ENCODE assay signal across 9 cellular contexts in genomic region chr5:1134478-1134877, GRCh38. TPM values are rescaled to one million over a fixed set of nuclear protein-coding genes. Genes with fewer than 3 reads are reported as not detected.
A peak's percentile ranks its signal among the peaks of the same experiment; 100 is the strongest.
DNase-seq lines count a peak whose midpoint lies in the region; ATAC-seq and TF ChIP-seq lines count a peak whose summit lies in the region.
"Had no signal": no experiment of that assay in that cellular context is flagged by ENCODE, and none has a peak within 500 bp of the region (broad histone marks: within the 10 kb centered on the region; RNA-seq: fewer than 3 reads in every experiment).

No MANE protein-coding gene starts in this region.

- H2AFZ ChIP-seq in smooth muscle cell (ENCODE audit: low read depth) = no peak overlapping the region

- no peaks in the 10 kb centered on the region for H3F3A ChIP-seq in smooth muscle cell (ENCODE audit: low read depth)

- H3K4me3 ChIP-seq in choroid plexus epithelial cell (ENCODE audit: low read depth, low read length) (no peak overlapping the region), smooth muscle cell (no peak overlapping the region)

- no peak overlapping the region for H3K4me2 ChIP-seq in smooth muscle cell

- no peaks in the 10 kb centered on the region for H3K9me3 ChIP-seq in smooth muscle cell (replicated peaks; ENCODE audit: low read depth)

- ATAC-seq in GM19438 (IDR thresholded peaks at IDR 0.05; ENCODE audit: low read depth, unreplicated experiment) = peak; percentile 46
- peak; percentile 49 for ATAC-seq in HG03442 (IDR thresholded peaks at IDR 0.05; ENCODE audit: unreplicated experiment)
- ATAC-seq in esophagus mucosa = no peak

- no peak overlapping the region for H3K9ac ChIP-seq in smooth muscle cell (ENCODE audit: low read depth)

- H3K4me1 ChIP-seq in smooth muscle cell (ENCODE audit: low read depth) = no peaks in the 10 kb centered on the region

- no peak overlapping the region for H3K27ac ChIP-seq in smooth muscle cell (ENCODE audit: low read depth)

- no peaks in the 10 kb centered on the region for H3K27me3 ChIP-seq in smooth muscle cell (ENCODE audit: low read depth)

- WGBS in smooth muscle cell (ENCODE audit: low lambda C conversion rate) = 92% methylated on average over 14 of the region's 14 CpGs

- no peaks in the 10 kb centered on the region for H4K20me1 ChIP-seq in smooth muscle cell (ENCODE audit: low read depth)

- TF ChIP-seq CTCF in choroid plexus epithelial cell (conservative IDR thresholded peaks at IDR 0.05; ENCODE audit: low read depth, low read length) = peak; percentile 18
- no peak for TF ChIP-seq CTCF in smooth muscle cell (IDR thresholded peaks at IDR 0.05; ENCODE audit: borderline replicate concordance, insufficient read depth, poor library complexity, severe bottlenecking)

- peak; percentile 30 for DNase-seq in COR-L47 (lab: John Stamatoyannopoulos, UW)
- DNase-seq in choroid plexus epithelial cell (ENCODE audit: low read depth) = no peak
- no peak for DNase-seq in effector CD4-positive, alpha-beta T cell
- DNase-seq in smooth muscle cell (lab: John Stamatoyannopoulos, UW; ENCODE audit: unreplicated experiment) = no peak
- DNase-seq in stimulated activated CD4-positive, alpha-beta T cell treated with anti-CD3 and anti-CD28 coated beads, Interleukin-2, amount 100 ng/mL, for 48 hours = no peak
- DNase-seq: IMR-90 had no signal

- H3K36me3 ChIP-seq in smooth muscle cell (ENCODE audit: low read depth) = no peaks in the 10 kb centered on the region

- no peaks in the 10 kb centered on the region for H3K79me2 ChIP-seq in smooth muscle cell (ENCODE audit: low read depth)

RNA-seq across cellular contexts. Expression of gene SLC12A7, which starts 22.6 kb away (rescaled TPM):
- total RNA-seq in esophagus mucosa = 3.0 TPM
- total RNA-seq in smooth muscle cell = 6.1 and 8.3 TPM in 2 replicates
- 13.4 and 15.2 TPM in 2 replicates for polyA plus RNA-seq in smooth muscle cell
